8 cellular contexts compared by ENCODE assay signal in the genomic region with DNA sequence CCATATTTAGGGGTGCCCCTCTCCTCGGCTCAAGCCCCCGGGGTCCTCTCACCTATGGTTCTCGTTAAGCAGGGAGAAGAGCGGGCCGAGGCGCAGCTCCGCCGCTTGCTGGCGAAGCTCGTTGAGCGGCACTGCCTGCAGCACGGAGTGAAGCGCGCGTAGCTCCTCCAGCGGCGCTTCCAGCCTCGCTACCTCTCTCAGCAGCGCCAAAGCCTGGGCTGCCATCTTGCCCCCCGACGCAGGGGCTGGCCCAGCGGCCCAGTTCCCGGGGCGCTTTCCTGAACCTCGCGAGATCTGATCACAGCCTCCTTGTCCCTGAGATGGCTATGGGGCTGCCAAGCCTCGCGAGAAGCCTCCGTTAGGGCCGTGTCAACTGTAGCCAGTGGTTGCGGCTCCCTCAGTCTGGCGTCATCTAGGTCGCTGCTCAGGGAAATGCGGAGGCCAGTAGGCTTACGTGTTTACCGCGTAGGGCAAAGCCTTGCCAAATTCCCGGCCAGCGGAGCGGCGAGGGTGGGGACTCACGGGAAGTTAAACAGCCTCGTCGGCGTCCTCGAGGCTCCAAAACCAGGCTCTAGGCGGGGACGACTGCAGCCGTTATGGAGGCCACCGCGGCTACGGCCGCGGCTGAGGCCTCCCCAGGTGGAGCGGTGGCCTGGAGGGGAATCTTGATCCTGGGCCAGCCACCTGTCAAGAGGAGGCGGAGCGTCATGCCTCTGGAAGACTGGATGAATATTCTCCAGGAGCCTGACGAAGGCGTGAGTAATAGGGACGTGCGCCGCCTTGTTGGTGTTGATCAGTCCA. TPM values are rescaled to one million over a fixed set of nuclear protein-coding genes. Genes with fewer than 3 reads are reported as not detected.
DNase-seq lines count a peak whose midpoint lies in the region; ATAC-seq and TF ChIP-seq lines count a peak whose summit lies in the region.

Gene PSMD5 (minus strand): TSS at position 238 of the 801 bp plus-strand sequence. CDS start 13 bp downstream, at position 225.

- H3K27ac Mint-ChIP-seq in activated CD4-positive, alpha-beta memory T cell treated with anti-CD3 and anti-CD28 coated beads for 36 hours: peak within 1 kb of the TSS; percentile 95

- peak in 1 of 2 donors; percentile 52 for TF ChIP-seq RAD21 in liver (IDR thresholded peaks at IDR 0.05)

- no peaks in the 10 kb centered on the region for H3K9me3 ChIP-seq in BE2C
- H3K9me3 ChIP-seq in liver (ENCODE audit: control insufficient read depth in 4 of 4, low read length in 3 of 4): no peaks in the 10 kb centered on the region

- H3K4me3 ChIP-seq in BE2C (ENCODE audit: low read depth, low read length) (peak within 1 kb of the TSS; percentile 99), dorsolateral prefrontal cortex (peak within 1 kb of the TSS; percentile 59 to 99 (median 82)), liver (ENCODE audit: low read depth in 1 of 3, low read length in 3 of 3) (peak within 1 kb of the TSS; percentile 65 to 89 (median 67))

- DNase-seq in BE2C: peak; percentile 99
- peak; percentile 94 for DNase-seq in GM19240 (ENCODE audit: insufficient read length, low spot score)
- peak; percentile 99 for DNase-seq in NCI-H774 (lab: John Stamatoyannopoulos, UW)
- peak; percentile 99 for DNase-seq in activated CD4-positive, alpha-beta memory T cell treated with anti-CD3 and anti-CD28 coated beads for 36 hours
- DNase-seq in dorsolateral prefrontal cortex: peak; percentile 72 to 99 (median 95)
- DNase-seq in stimulated activated CD4-positive, alpha-beta T cell treated with anti-CD3 and anti-CD28 coated beads, Interleukin-4, amount 100 ng/mL, for 24 hours: peak; percentile 94

- H3K9me3 Mint-ChIP-seq in activated CD4-positive, alpha-beta memory T cell treated with anti-CD3 and anti-CD28 coated beads for 36 hours: no peaks in the 10 kb centered on the region

- TF ChIP-seq CTCF in BE2C (IDR thresholded peaks at IDR 0.05; ENCODE audit: low read depth, low read length): no peak
- peak in 34 of 56 donors; percentile 4 to 57 (median 29) for TF ChIP-seq CTCF in dorsolateral prefrontal cortex (IDR thresholded peaks at IDR 0.05 in 54 of 56, conservative IDR thresholded peaks at IDR 0.05 in 2 of 56; ENCODE audit: low read depth in 1 of 56, partially characterized antibody in 56 of 56)
- no peak for TF ChIP-seq CTCF in liver (IDR thresholded peaks at IDR 0.05; ENCODE audit: low read depth, low read length, missing input control)

- CTCF ChIA-PET in activated CD4-positive, alpha-beta memory T cell treated with anti-CD3 and anti-CD28 coated beads for 36 hours (lab: Charles Lee): interaction anchor here (0.5 to 1.3 kb wide), 4 partner anchors 47 to 94 kb away, joined by 3 to 5 read pairs (median 4); no protein-coding TSS in a partner anchor

- H3K4me3 Mint-ChIP-seq in activated CD4-positive, alpha-beta memory T cell treated with anti-CD3 and anti-CD28 coated beads for 36 hours: peak within 1 kb of the TSS; percentile 95

- 5% methylated on average over 62 of the region's 62 CpGs for WGBS in liver

- H3K27ac ChIP-seq in dorsolateral prefrontal cortex: peak within 1 kb of the TSS; percentile 55 to 99 (median 93)
- peak within 1 kb of the TSS; percentile 95 to 96 for H3K27ac ChIP-seq in liver (ENCODE audit: low read depth in 1 of 2, low read length in 2 of 2)

- H3K4me1 ChIP-seq in BE2C (no peaks in the 10 kb centered on the region; the same call in 1 of the 2 replicates), liver (ENCODE audit: control insufficient read depth in 4 of 4, insufficient read depth in 4 of 4, low read length in 3 of 4) (peaks cover 2 to 22% (median 15%) of the 10 kb centered on the region in 4 donors)

- H3K36me3 ChIP-seq in BE2C (peaks cover 11% of the 10 kb centered on the region), liver (ENCODE audit: control insufficient read depth in 4 of 4, insufficient read depth in 3 of 4, low read depth in 1 of 4, low read length in 3 of 4) (peaks cover 0 to 12% (median 4%) of the 10 kb centered on the region in 4 donors)

- H3K4me1 Mint-ChIP-seq in activated CD4-positive, alpha-beta memory T cell treated with anti-CD3 and anti-CD28 coated beads for 36 hours (ENCODE audit: low read depth): peaks cover 79% of the 10 kb centered on the region

- H3K27me3 ChIP-seq in BE2C (no peaks in the 10 kb centered on the region), dorsolateral prefrontal cortex (no peaks in the 10 kb centered on the region), liver (ENCODE audit: control insufficient read depth in 4 of 4, insufficient read depth in 4 of 4, low read length in 3 of 4) (no peaks in the 10 kb centered on the region)

- POLR2A ChIA-PET in activated CD4-positive, alpha-beta memory T cell treated with anti-CD3 and anti-CD28 coated beads for 36 hours (lab: Charles Lee): interaction anchor here (0.7 to 5.9 kb wide), 9 partner anchors 27 to 86 kb away, joined by 3 to 83 read pairs (median 6); partner anchors contain the start of genes FBXW2 and TRAF1

- H3K36me3 Mint-ChIP-seq in activated CD4-positive, alpha-beta memory T cell treated with anti-CD3 and anti-CD28 coated beads for 36 hours: peaks cover 46% of the 10 kb centered on the region

- H3K9ac ChIP-seq in liver (ENCODE audit: low read depth in 1 of 2, low read length in 2 of 2): peak within 1 kb of the TSS; percentile 66 to 82

- intact Hi-C loops in activated CD4-positive, alpha-beta memory T cell treated with anti-CD3 and anti-CD28 coated beads for 36 hours (cut with micrococcal nuclease): loop anchor here (1.0 to 5.0 kb wide), 4 partner anchors 50 to 359 kb away; partner anchors contain the start of genes CNTRL, FBXW2 and RAB14
- intact Hi-C loops in dorsolateral prefrontal cortex (cut with DNase I): loop anchor here (5.0 to 10.0 kb wide), 3 partner anchors 34 to 51 kb away; partner anchors contain the start of genes FBXW2 (in 2 of the 2) and PHF19 (in 1 of the 2)

- ATAC-seq in HG03469 (IDR thresholded peaks at IDR 0.05; ENCODE audit: unreplicated experiment): peak; percentile 96

- H3K27me3 Mint-ChIP-seq in activated CD4-positive, alpha-beta memory T cell treated with anti-CD3 and anti-CD28 coated beads for 36 hours: no peaks in the 10 kb centered on the region

TF ChIP-seq in liver, 16 proteins besides CTCF, POLR2A, EP300 and RAD21 (continues in another document):
- TF ChIP-seq RXRA (IDR thresholded peaks at IDR 0.05): peak in 1 of 2 donors; percentile 31
- TF ChIP-seq TAF1 (conservative IDR thresholded peaks at IDR 0.05): peak; percentile 72
- peak in 1 of 2 donors; percentile 27 for TF ChIP-seq HNF4A (conservative IDR thresholded peaks at IDR 0.05)
- TF ChIP-seq, protein P1, sequence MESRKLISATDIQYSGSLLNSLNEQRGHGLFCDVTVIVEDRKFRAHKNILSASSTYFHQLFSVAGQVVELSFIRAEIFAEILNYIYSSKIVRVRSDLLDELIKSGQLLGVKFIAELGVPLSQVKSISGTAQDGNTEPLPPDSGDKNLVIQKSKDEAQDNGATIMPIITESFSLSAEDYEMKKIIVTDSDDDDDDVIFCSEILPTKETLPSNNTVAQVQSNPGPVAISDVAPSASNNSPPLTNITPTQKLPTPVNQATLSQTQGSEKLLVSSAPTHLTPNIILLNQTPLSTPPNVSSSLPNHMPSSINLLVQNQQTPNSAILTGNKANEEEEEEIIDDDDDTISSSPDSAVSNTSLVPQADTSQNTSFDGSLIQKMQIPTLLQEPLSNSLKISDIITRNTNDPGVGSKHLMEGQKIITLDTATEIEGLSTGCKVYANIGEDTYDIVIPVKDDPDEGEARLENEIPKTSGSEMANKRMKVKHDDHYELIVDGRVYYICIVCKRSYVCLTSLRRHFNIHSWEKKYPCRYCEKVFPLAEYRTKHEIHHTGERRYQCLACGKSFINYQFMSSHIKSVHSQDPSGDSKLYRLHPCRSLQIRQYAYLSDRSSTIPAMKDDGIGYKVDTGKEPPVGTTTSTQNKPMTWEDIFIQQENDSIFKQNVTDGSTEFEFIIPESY (IDR thresholded peaks at IDR 0.05): peak; percentile 100
- TF ChIP-seq JUND (IDR thresholded peaks at IDR 0.05): peak; percentile 61 to 81
- TF ChIP-seq SP1 (IDR thresholded peaks at IDR 0.05): peak; percentile 59
- no peak for TF ChIP-seq EGR1 (IDR thresholded peaks at IDR 0.05; ENCODE audit: low read depth in 2 of 2)
- TF ChIP-seq, protein P2, sequence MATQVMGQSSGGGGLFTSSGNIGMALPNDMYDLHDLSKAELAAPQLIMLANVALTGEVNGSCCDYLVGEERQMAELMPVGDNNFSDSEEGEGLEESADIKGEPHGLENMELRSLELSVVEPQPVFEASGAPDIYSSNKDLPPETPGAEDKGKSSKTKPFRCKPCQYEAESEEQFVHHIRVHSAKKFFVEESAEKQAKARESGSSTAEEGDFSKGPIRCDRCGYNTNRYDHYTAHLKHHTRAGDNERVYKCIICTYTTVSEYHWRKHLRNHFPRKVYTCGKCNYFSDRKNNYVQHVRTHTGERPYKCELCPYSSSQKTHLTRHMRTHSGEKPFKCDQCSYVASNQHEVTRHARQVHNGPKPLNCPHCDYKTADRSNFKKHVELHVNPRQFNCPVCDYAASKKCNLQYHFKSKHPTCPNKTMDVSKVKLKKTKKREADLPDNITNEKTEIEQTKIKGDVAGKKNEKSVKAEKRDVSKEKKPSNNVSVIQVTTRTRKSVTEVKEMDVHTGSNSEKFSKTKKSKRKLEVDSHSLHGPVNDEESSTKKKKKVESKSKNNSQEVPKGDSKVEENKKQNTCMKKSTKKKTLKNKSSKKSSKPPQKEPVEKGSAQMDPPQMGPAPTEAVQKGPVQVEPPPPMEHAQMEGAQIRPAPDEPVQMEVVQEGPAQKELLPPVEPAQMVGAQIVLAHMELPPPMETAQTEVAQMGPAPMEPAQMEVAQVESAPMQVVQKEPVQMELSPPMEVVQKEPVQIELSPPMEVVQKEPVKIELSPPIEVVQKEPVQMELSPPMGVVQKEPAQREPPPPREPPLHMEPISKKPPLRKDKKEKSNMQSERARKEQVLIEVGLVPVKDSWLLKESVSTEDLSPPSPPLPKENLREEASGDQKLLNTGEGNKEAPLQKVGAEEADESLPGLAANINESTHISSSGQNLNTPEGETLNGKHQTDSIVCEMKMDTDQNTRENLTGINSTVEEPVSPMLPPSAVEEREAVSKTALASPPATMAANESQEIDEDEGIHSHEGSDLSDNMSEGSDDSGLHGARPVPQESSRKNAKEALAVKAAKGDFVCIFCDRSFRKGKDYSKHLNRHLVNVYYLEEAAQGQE (IDR thresholded peaks at IDR 0.05): peak; percentile 81
- TF ChIP-seq HNF4G (IDR thresholded peaks at IDR 0.05): no peak
- peak; percentile 43 for TF ChIP-seq FOXA2 (IDR thresholded peaks at IDR 0.05)
- TF ChIP-seq, protein P3, sequence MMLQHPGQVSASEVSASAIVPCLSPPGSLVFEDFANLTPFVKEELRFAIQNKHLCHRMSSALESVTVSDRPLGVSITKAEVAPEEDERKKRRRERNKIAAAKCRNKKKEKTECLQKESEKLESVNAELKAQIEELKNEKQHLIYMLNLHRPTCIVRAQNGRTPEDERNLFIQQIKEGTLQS (IDR thresholded peaks at IDR 0.05): peak; percentile 27
- no peak for TF ChIP-seq NR2F2 (IDR thresholded peaks at IDR 0.05)

RNA-seq across cellular contexts. Expression of gene PSMD5, which starts in this region (rescaled TPM):
- polyA plus RNA-seq in BE2C (2012; ENCODE audit: insufficient read depth, insufficient read length, low read depth): 92.1 TPM
- total RNA-seq in activated CD4-positive, alpha-beta memory T cell treated with anti-CD3 and anti-CD28 coated beads for 36 hours: 10 to 100 TPM; 69.7 to 71.0 TPM
- total RNA-seq in dorsolateral prefrontal cortex (10 to 100 TPM; 18.8 to 51.5 (median 32.6) TPM), liver (10 to 100 TPM; 19.1 TPM)
- polyA plus RNA-seq in liver: 10 to 100 TPM; 10.9 to 12.9 TPM

Comparison
In these comparisons a context has a peak if more than half of its experiments do, and no peak if none do; other contexts are left out.
1. Peak in every context shown above with its lines: DNase-seq, ATAC-seq, H3K4me3 ChIP-seq and H3K27ac ChIP-seq.
2. CTCF ChIP-seq: peak in dorsolateral prefrontal cortex (34 of 56); none in BE2C (single experiment) and liver (single experiment).